Comparison of ENCODE assay signal across 13 cellular contexts in the genomic region with DNA sequence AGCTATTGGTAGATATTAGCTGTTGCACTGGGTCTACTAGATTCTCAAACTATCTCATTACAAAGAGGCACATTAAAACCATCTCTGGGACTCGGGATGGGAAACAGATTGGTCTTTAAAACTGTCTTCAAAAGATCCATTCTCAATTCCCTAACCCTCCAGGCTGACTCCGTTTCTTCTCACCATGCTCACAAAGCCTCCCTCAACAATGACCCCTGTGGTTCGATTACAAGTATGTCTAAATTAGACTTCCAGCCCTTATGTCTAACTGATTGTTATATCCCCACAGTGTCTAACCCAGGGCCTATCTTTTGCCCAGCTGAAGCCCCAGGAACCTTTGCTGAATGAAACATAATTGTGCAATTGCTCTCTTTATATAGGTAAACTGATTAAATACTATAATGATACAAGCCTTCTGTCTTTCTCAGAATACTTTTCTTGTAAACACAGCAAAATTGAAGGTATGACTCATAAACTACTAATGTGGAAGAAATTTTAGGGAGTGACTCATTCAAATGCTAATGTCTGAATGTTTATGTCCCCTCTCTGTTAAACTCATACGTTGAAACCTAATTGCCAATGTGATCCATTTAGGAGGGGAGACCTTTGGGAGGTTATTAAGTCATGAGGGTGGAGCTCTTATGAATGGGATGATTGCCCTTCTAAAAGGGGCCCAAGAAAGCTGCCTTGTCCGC.
DNase-seq lines count a peak whose midpoint lies in the region; ATAC-seq and TF ChIP-seq lines count a peak whose summit lies in the region.
"Had no signal": no experiment of that assay in that cellular context is flagged by ENCODE, and none has a peak within 500 bp of the region (broad histone marks: within the 10 kb centered on the region; RNA-seq: fewer than 3 reads in every experiment).

No MANE protein-coding gene starts in this region.

- H3K4me1 ChIP-seq in mesendoderm (ENCODE audit: control insufficient read depth, low read depth, low read length), result peaks cover 3% of the 10 kb centered on the region
- H3K4me1 ChIP-seq: body of pancreas, right atrium auricular region, upper lobe of right lung had no signal

- no peak overlapping the region for H3K56ac ChIP-seq in mesendoderm (ENCODE audit: low read length)

- H3K79me1 ChIP-seq in mesendoderm (ENCODE audit: low read length), result no peaks in the 10 kb centered on the region

- H2AK5ac ChIP-seq in mesendoderm (ENCODE audit: low read length), result no peak overlapping the region

- WGBS in mesendoderm (ENCODE audit: extremely low coverage, insufficient coverage, low lambda C conversion rate), result no CpG with 5 or more reads among the region's 5 CpGs

- H3K36me3 ChIP-seq in BJ (ENCODE audit: control insufficient read depth, insufficient read depth, low read length) (no peaks in the 10 kb centered on the region), brain microvascular endothelial cell (replicated peaks) (no peaks in the 10 kb centered on the region), mesendoderm (ENCODE audit: control insufficient read depth, insufficient read depth, low read length) (no peaks in the 10 kb centered on the region)
- H3K36me3 ChIP-seq: right atrium auricular region, upper lobe of right lung had no signal

- in situ Hi-C loops in brain microvascular endothelial cell (cut with HindIII; ENCODE audit: low pct_ligation_motif_present, low sequenced_read_pairs), result no loop called here

- H2BK5ac ChIP-seq in mesendoderm (ENCODE audit: low read length), result no peak overlapping the region

- no peak overlapping the region for H2BK120ac ChIP-seq in mesendoderm (ENCODE audit: low read depth, low read length)

- ATAC-seq in GM21526 (IDR thresholded peaks at IDR 0.05; ENCODE audit: low FRiP score, unreplicated experiment) (no peak), HG02610 (IDR thresholded peaks at IDR 0.05; ENCODE audit: unreplicated experiment) (no peak)
- ATAC-seq in activated CD4-positive, CD25-positive, alpha-beta regulatory T cell treated with anti-CD3 and anti-CD28 coated beads, Interleukin-2, amount 50 U/mL, for 24 hours, result no peak
- ATAC-seq: body of pancreas; CD8-positive, alpha-beta T cell; HepG2; upper lobe of right lung had no signal

- CTCF ChIA-PET in BJ (lab: Yijun Ruan, JAX), result interaction anchor here (0.6 to 1.8 kb wide), 4 partner anchors 10 to 65 kb away, joined by 3 to 7 read pairs (median 4); partner anchors contain the start of gene DAB1

- H3K23ac ChIP-seq in mesendoderm (ENCODE audit: low read length), result no peak overlapping the region

- DNase-seq in BJ (ENCODE audit: low read depth), result peak; percentile 62
- peak; percentile 82 for DNase-seq in NCI-H1436 treated with DMSO at 0.1 percent for 48 hours (lab: John Stamatoyannopoulos, UW)
- DNase-seq in brain microvascular endothelial cell, result peak; percentile 43
- peak; percentile 65 for DNase-seq in mesendoderm
- no peak for DNase-seq in NCI-H1048 (lab: John Stamatoyannopoulos, UW)
- DNase-seq: body of pancreas; CD8-positive, alpha-beta T cell; upper lobe of right lung had no signal

- peak overlapping the region; percentile 47 for H3K27ac ChIP-seq in brain microvascular endothelial cell
- H3K27ac ChIP-seq in mesendoderm (ENCODE audit: low read depth, low read length), result no peak overlapping the region
- H3K27ac ChIP-seq: body of pancreas, right atrium auricular region, upper lobe of right lung had no signal

- peak overlapping the region; percentile 67 for H2BK15ac ChIP-seq in mesendoderm (replicated peaks; ENCODE audit: low read depth)

- no peak for TF ChIP-seq CTCF in BJ (IDR thresholded peaks at IDR 0.05; ENCODE audit: insufficient read depth, low read depth, low read length)
- no peak for TF ChIP-seq CTCF in brain microvascular endothelial cell (IDR thresholded peaks at IDR 0.05; ENCODE audit: low read depth, low read length, missing control alignments)

- no peak overlapping the region for H3K9ac ChIP-seq in mesendoderm (ENCODE audit: low read length)

- H3K4me3 ChIP-seq in BJ (ENCODE audit: low read depth, low read length), result no peak overlapping the region
- no peak overlapping the region for H3K4me3 ChIP-seq in brain microvascular endothelial cell (ENCODE audit: low read depth, low read length)
- no peak overlapping the region for H3K4me3 ChIP-seq in mesendoderm (ENCODE audit: low read length)
- H3K4me3 ChIP-seq: body of pancreas, right atrium auricular region, upper lobe of right lung had no signal

- H3K4ac ChIP-seq in mesendoderm (ENCODE audit: low read depth, low read length), result no peak overlapping the region

- H4K5ac ChIP-seq in mesendoderm (ENCODE audit: low read length), result no peak overlapping the region

- no peaks in the 10 kb centered on the region for H3K79me2 ChIP-seq in mesendoderm (ENCODE audit: control insufficient read depth, insufficient read depth, low read length)

- POLR2A ChIA-PET in BJ (lab: Charles Lee), result no interaction called here

- H3K27me3 ChIP-seq in BJ (ENCODE audit: control insufficient read depth, insufficient read depth, low read length), result no peaks in the 10 kb centered on the region
- H3K27me3 ChIP-seq in brain microvascular endothelial cell (replicated peaks), result no peaks in the 10 kb centered on the region
- no peaks in the 10 kb centered on the region for H3K27me3 ChIP-seq in mesendoderm (ENCODE audit: insufficient read depth, low read length, poor library complexity)
- H3K27me3 ChIP-seq: body of pancreas, right atrium auricular region, upper lobe of right lung had no signal

- no peak overlapping the region for H3K4me2 ChIP-seq in mesendoderm (ENCODE audit: low read length)

- H4K8ac ChIP-seq in mesendoderm (ENCODE audit: low read depth, low read length), result no peak overlapping the region

- peak overlapping the region; percentile 22 for H3K18ac ChIP-seq in mesendoderm (ENCODE audit: low read length)
